18 cellular contexts compared by ENCODE assay signal in the genomic region with DNA sequence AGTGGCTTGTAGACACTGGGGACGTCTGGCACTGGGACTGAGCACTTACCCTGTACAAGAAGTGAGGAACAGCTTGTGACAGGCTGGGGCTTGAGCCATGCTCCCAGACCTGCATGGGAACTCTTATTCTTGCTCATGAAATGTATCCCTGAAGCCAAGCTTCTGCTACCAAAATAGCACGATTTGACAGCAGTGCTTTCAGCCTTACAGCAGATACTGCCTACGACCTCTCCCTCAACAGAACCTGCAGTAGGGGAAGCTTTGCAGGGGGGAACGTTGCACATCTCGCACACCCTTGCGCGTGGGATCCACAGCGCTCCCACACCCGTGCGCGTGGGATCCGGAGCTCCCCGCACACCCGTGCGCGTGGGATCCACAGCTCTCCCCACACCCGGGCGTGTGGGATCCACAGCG.
"Had no signal": no experiment of that assay in that cellular context is flagged by ENCODE, and none has a peak within 500 bp of the region (broad histone marks: within the 10 kb centered on the region; RNA-seq: fewer than 3 reads in every experiment).

No MANE protein-coding gene starts in this region.

- H3K36me3 ChIP-seq: neutrophil, thoracic aorta, upper lobe of right lung had no signal

- H3K4me3 Mint-ChIP-seq: activated CD8-positive, alpha-beta memory T cell treated with anti-CD3 and anti-CD28 coated beads, Interleukin-2, amount 10 ng/mL, durations not matched to agents 7 days and 5 days; activated naive CD4-positive, alpha-beta T cell treated with anti-CD3 and anti-CD28 coated beads, Interleukin-2, amount 50 U/mL, for 24 hours; activated T-cell treated with anti-CD3 and anti-CD28 coated beads, Interleukin-2, amount 50 U/mL, for 4 hours; central memory CD8-positive, alpha-beta T cell; effector memory CD8-positive, alpha-beta T cell; naive B cell; stimulated activated naive CD8-positive, alpha-beta T cell treated with anti-CD3 and anti-CD28 coated beads, Interleukin-15, Interleukin-2, amounts not matched to agents 100 ng/mL and 50 ng/mL, for 24 hours had no signal

- H3K36me3 Mint-ChIP-seq: naive B cell had no signal

- H3K27ac Mint-ChIP-seq: activated CD8-positive, alpha-beta memory T cell treated with anti-CD3 and anti-CD28 coated beads, Interleukin-2, amount 10 ng/mL, durations not matched to agents 7 days and 5 days; activated naive CD4-positive, alpha-beta T cell treated with anti-CD3 and anti-CD28 coated beads, Interleukin-2, amount 50 U/mL, for 24 hours; stimulated activated naive CD8-positive, alpha-beta T cell treated with anti-CD3 and anti-CD28 coated beads, Interleukin-15, Interleukin-2, amounts not matched to agents 100 ng/mL and 50 ng/mL, for 24 hours had no signal

- H3K27me3 ChIP-seq: foreskin keratinocyte, heart left ventricle, neutrophil, upper lobe of right lung had no signal

- H3K27ac ChIP-seq: foreskin keratinocyte, neutrophil, thoracic aorta, upper lobe of right lung had no signal

- H3K4me1 ChIP-seq: foreskin keratinocyte had no signal

- ATAC-seq: activated CD8-positive, alpha-beta memory T cell treated with anti-CD3 and anti-CD28 coated beads, Interleukin-2, amount 10 ng/mL, durations not matched to agents 7 days and 5 days; activated T-cell treated with anti-CD3 and anti-CD28 coated beads, Interleukin-2, amount 50 U/mL, for 4 hours; effector memory CD8-positive, alpha-beta T cell; foreskin keratinocyte; left colon; upper lobe of right lung had no signal

- H3K4me3 ChIP-seq: heart left ventricle, thoracic aorta, upper lobe of right lung had no signal

- FAIRE-seq: small intestine had no signal

- H3K9me3 Mint-ChIP-seq: activated naive CD4-positive, alpha-beta T cell treated with anti-CD3 and anti-CD28 coated beads, Interleukin-2, amount 50 U/mL, for 24 hours; activated T-cell treated with anti-CD3 and anti-CD28 coated beads, Interleukin-2, amount 50 U/mL, for 4 hours; central memory CD8-positive, alpha-beta T cell; effector memory CD8-positive, alpha-beta T cell; naive B cell; stimulated activated naive CD8-positive, alpha-beta T cell treated with anti-CD3 and anti-CD28 coated beads, Interleukin-15, Interleukin-2, amounts not matched to agents 100 ng/mL and 50 ng/mL, for 24 hours had no signal

- H3K9me3 ChIP-seq: heart left ventricle, neutrophil, thoracic aorta, upper lobe of right lung had no signal

- DNase-seq: activated CD4-positive, alpha-beta T cell treated with anti-CD3 and anti-CD28 coated beads, Interleukin-2, amount 50 U/mL, for 4 hours; activated CD8-positive, alpha-beta memory T cell treated with anti-CD3 and anti-CD28 coated beads, Interleukin-2, amount 10 ng/mL, durations not matched to agents 7 days and 5 days; activated effector memory CD4-positive, alpha-beta T cell treated with Interleukin-2 at 50 U/mL for 16 hours; activated T-cell treated with anti-CD3 and anti-CD28 coated beads, Interleukin-2, amount 50 U/mL, for 4 hours; effector memory CD8-positive, alpha-beta T cell; foreskin keratinocyte; heart left ventricle; left colon; mammary epithelial cell; naive B cell; small intestine; stimulated activated CD4-positive, alpha-beta T cell treated with anti-CD3 and anti-CD28 coated beads, Interleukin-4, amount 100 ng/mL, for 24 hours; upper lobe of right lung had no signal
